In genomic region chr1:16724718-16725438, GRCh38 we compare ENCODE assay signal across 12 cellular contexts. TPM values are rescaled to one million over a fixed set of nuclear protein-coding genes. Genes with fewer than 3 reads are reported as not detected.
A peak's percentile ranks its signal among the peaks of the same experiment; 100 is the strongest.
DNase-seq lines count a peak whose midpoint lies in the region; ATAC-seq and TF ChIP-seq lines count a peak whose summit lies in the region.
"Had no signal": no experiment of that assay in that cellular context is flagged by ENCODE, and none has a peak within 500 bp of the region (broad histone marks: within the 10 kb centered on the region; RNA-seq: fewer than 3 reads in every experiment).

No MANE protein-coding gene starts in this region.

- H3K4me3 ChIP-seq in RWPE2 (ENCODE audit: severe bottlenecking) (no peak overlapping the region), right cardiac atrium (ENCODE audit: low read length) (no peak overlapping the region), rectal smooth muscle tissue (ENCODE audit: low read length) (no peak overlapping the region)

- WGBS in right cardiac atrium: 68% methylated on average over 45 of the region's 45 CpGs

- no peak overlapping the region for H3K27ac Mint-ChIP-seq in T-helper 2 cell treated with Interferon-gamma antibody and Interleukin-4, amounts not matched to agents 5 μg/mL and 100 μg/mL, for 36 hours
- H3K27ac Mint-ChIP-seq in progenitor cell of endocrine pancreas: no peak overlapping the region
- H3K27ac Mint-ChIP-seq: activated B cell treated with CpG ODN at 0.5 μM for 24 hours had no signal

- H3K9ac ChIP-seq in rectal smooth muscle tissue (ENCODE audit: low read length): no peak overlapping the region

- no peaks in the 10 kb centered on the region for H3K4me1 Mint-ChIP-seq in T-helper 2 cell treated with Interferon-gamma antibody and Interleukin-4, amounts not matched to agents 5 μg/mL and 100 μg/mL, for 36 hours (ENCODE audit: low read depth)
- peaks cover 2% of the 10 kb centered on the region for H3K4me1 Mint-ChIP-seq in progenitor cell of endocrine pancreas (ENCODE audit: low read depth)

- no peaks in the 10 kb centered on the region for H3K36me3 ChIP-seq in RWPE2 (ENCODE audit: low read depth)
- no peaks in the 10 kb centered on the region for H3K36me3 ChIP-seq in rectal smooth muscle tissue (ENCODE audit: control insufficient read depth, insufficient read depth, low read length)

- H3K27ac ChIP-seq in RWPE2 (ENCODE audit: poor library complexity, severe bottlenecking) (no peak overlapping the region), right cardiac atrium (ENCODE audit: low read length) (no peak overlapping the region), rectal smooth muscle tissue (ENCODE audit: low read depth, low read length) (peak overlapping the region; percentile 24)

- peaks cover 19% of the 10 kb centered on the region for H3K27me3 Mint-ChIP-seq in T-helper 2 cell treated with Interferon-gamma antibody and Interleukin-4, amounts not matched to agents 5 μg/mL and 100 μg/mL, for 36 hours (ENCODE audit: low read depth)
- H3K27me3 Mint-ChIP-seq in progenitor cell of endocrine pancreas: peaks cover 12% of the 10 kb centered on the region

- ATAC-seq in RWPE2 (ENCODE audit: low read depth) (no peak), right cardiac atrium (peak in 1 of 2 donors; percentile 48), HG02981 (IDR thresholded peaks at IDR 0.05; ENCODE audit: unreplicated experiment) (no peak)

- H3K4me1 ChIP-seq in RWPE2 (ENCODE audit: insufficient read depth, poor library complexity, severe bottlenecking) (no peaks in the 10 kb centered on the region), right cardiac atrium (ENCODE audit: control insufficient read depth, insufficient read depth, low read length) (no peaks in the 10 kb centered on the region), rectal smooth muscle tissue (ENCODE audit: control insufficient read depth, insufficient read depth, low read length) (no peaks in the 10 kb centered on the region)

- DNase-seq in GM20000 (ENCODE audit: low spot score): peak; percentile 35
- peak; percentile 87 for DNase-seq in RWPE2 (ENCODE audit: low spot score)
- DNase-seq in right cardiac atrium: peak; percentile 36 to 71 (median 46)
- DNase-seq in T-helper 2 cell treated with Interferon-gamma antibody and Interleukin-4, amounts not matched to agents 5 μg/mL and 100 μg/mL, for 36 hours (ENCODE audit: low spot score): no peak
- DNase-seq in progenitor cell of endocrine pancreas (ENCODE audit: low spot score, unreplicated experiment): no peak
- DNase-seq in NCI-H69 (lab: John Stamatoyannopoulos, UW): no peak
- DNase-seq: activated B cell treated with CpG ODN at 0.5 μM for 24 hours, NCI-H524 treated with DMSO at 0.1 percent for 48 hours, SHP77 treated with DMSO at 0.1 percent for 48 hours had no signal

- H3K9me3 Mint-ChIP-seq in T-helper 2 cell treated with Interferon-gamma antibody and Interleukin-4, amounts not matched to agents 5 μg/mL and 100 μg/mL, for 36 hours: no peaks in the 10 kb centered on the region
- no peaks in the 10 kb centered on the region for H3K9me3 Mint-ChIP-seq in progenitor cell of endocrine pancreas (ENCODE audit: low read depth)
- H3K9me3 Mint-ChIP-seq: activated B cell treated with CpG ODN at 0.5 μM for 24 hours had no signal

- intact Hi-C loops in right cardiac atrium (cut with DNase I): no loop called here

- no peaks in the 10 kb centered on the region for H3K9me3 ChIP-seq in RWPE2 (ENCODE audit: severe bottlenecking)
- H3K9me3 ChIP-seq in right cardiac atrium (ENCODE audit: control insufficient read depth, low read length): no peaks in the 10 kb centered on the region

- H3K4me3 Mint-ChIP-seq in T-helper 2 cell treated with Interferon-gamma antibody and Interleukin-4, amounts not matched to agents 5 μg/mL and 100 μg/mL, for 36 hours: no peak overlapping the region
- no peak overlapping the region for H3K4me3 Mint-ChIP-seq in progenitor cell of endocrine pancreas (ENCODE audit: low read depth)
- H3K4me3 Mint-ChIP-seq: activated B cell treated with CpG ODN at 0.5 μM for 24 hours had no signal

- TF ChIP-seq CTCF in GM20000 (IDR thresholded peaks at IDR 0.05; ENCODE audit: extremely low read depth, missing control alignments) (no peak), RWPE2 (IDR thresholded peaks at IDR 0.05; ENCODE audit: poor library complexity, severe bottlenecking) (no peak), progenitor cell of endocrine pancreas (IDR thresholded peaks at IDR 0.05; ENCODE audit: unreplicated experiment) (no peak)

- H3K36me3 Mint-ChIP-seq in T-helper 2 cell treated with Interferon-gamma antibody and Interleukin-4, amounts not matched to agents 5 μg/mL and 100 μg/mL, for 36 hours (ENCODE audit: low read depth): no peaks in the 10 kb centered on the region
- H3K36me3 Mint-ChIP-seq in progenitor cell of endocrine pancreas (ENCODE audit: insufficient read depth): no peaks in the 10 kb centered on the region

- no peaks in the 10 kb centered on the region for H3K27me3 ChIP-seq in RWPE2 (ENCODE audit: insufficient read depth, poor library complexity, severe bottlenecking)
- H3K27me3 ChIP-seq in right cardiac atrium (ENCODE audit: control insufficient read depth, insufficient read depth): no peaks in the 10 kb centered on the region
- H3K27me3 ChIP-seq in rectal smooth muscle tissue (ENCODE audit: control insufficient read depth, insufficient read depth, low read length): no peaks in the 10 kb centered on the region

RNA-seq across cellular contexts. Expression of gene RNU1-4, which starts 15.4 kb away (rescaled TPM):
- total RNA-seq in right cardiac atrium: 1,000 to 10,000 TPM; 3,675 to 8,578 (median 7,073) TPM
- not detected for polyA plus RNA-seq in right cardiac atrium
- 3,923 and 3,957 TPM in 2 replicates for total RNA-seq in progenitor cell of endocrine pancreas
- total RNA-seq: myocyte had no signal

RNA-seq across cellular contexts. Expression of gene RNU1-3, which starts 58.1 kb away (rescaled TPM):
- total RNA-seq in right cardiac atrium (1,000 to 10,000 TPM; 3,675 to 8,578 (median 7,073) TPM), progenitor cell of endocrine pancreas (3,923 and 3,957 TPM in 2 replicates)
- polyA plus RNA-seq in right cardiac atrium: not detected
- total RNA-seq: myocyte had no signal

Comparison
In these comparisons a context has a peak if more than half of its experiments do, and no peak if none do; other contexts are left out.
1. DNase-seq: peak in GM20000 (single experiment), RWPE2 (single experiment) and right cardiac atrium (3 of 3); none in T-helper 2 cell treated with Interferon-gamma antibody and Interleukin-4, amounts not matched to agents 5 μg/mL and 100 μg/mL, for 36 hours (single experiment), progenitor cell of endocrine pancreas (single experiment) and NCI-H69 (single experiment).